In genomic region chr14:30375280-30375892, GRCh38 we compare ENCODE assay signal across 8 cellular contexts.
A peak's percentile ranks its signal among the peaks of the same experiment; 100 is the strongest.
DNase-seq lines count a peak whose midpoint lies in the region; ATAC-seq and TF ChIP-seq lines count a peak whose summit lies in the region.

No MANE protein-coding gene starts in this region.

- no peaks in the 10 kb centered on the region for H3K36me3 Mint-ChIP-seq in activated CD4-positive, alpha-beta memory T cell treated with anti-CD3 and anti-CD28 coated beads, Interleukin-2, amount 10 ng/mL, durations not matched to agents 7 days and 5 days (ENCODE audit: low read depth)
- no peaks in the 10 kb centered on the region for H3K36me3 Mint-ChIP-seq in natural killer cell

- peaks cover 6% of the 10 kb centered on the region for H3K27me3 Mint-ChIP-seq in activated CD4-positive, alpha-beta memory T cell treated with anti-CD3 and anti-CD28 coated beads, Interleukin-2, amount 10 ng/mL, durations not matched to agents 7 days and 5 days
- H3K27me3 Mint-ChIP-seq in natural killer cell (ENCODE audit: low read depth in 2 of 2), result no peaks in the 10 kb centered on the region

- intact Hi-C loops in natural killer cell (cut with micrococcal nuclease), result no loop called here

- H3K4me3 Mint-ChIP-seq in activated CD4-positive, alpha-beta memory T cell treated with anti-CD3 and anti-CD28 coated beads, Interleukin-2, amount 10 ng/mL, durations not matched to agents 7 days and 5 days, result no peak overlapping the region
- H3K4me3 Mint-ChIP-seq in natural killer cell, result no peak overlapping the region

- H3K27ac Mint-ChIP-seq in activated CD4-positive, alpha-beta memory T cell treated with anti-CD3 and anti-CD28 coated beads, Interleukin-2, amount 10 ng/mL, durations not matched to agents 7 days and 5 days, result no peak overlapping the region
- no peak overlapping the region for H3K27ac Mint-ChIP-seq in natural killer cell

- POLR2A ChIA-PET in activated CD4-positive, alpha-beta memory T cell treated with anti-CD3 and anti-CD28 coated beads, Interleukin-2, amount 10 ng/mL, durations not matched to agents 7 days and 5 days (lab: Charles Lee), result no interaction called here

- no peaks in the 10 kb centered on the region for H3K9me3 Mint-ChIP-seq in activated CD4-positive, alpha-beta memory T cell treated with anti-CD3 and anti-CD28 coated beads, Interleukin-2, amount 10 ng/mL, durations not matched to agents 7 days and 5 days
- H3K9me3 Mint-ChIP-seq in natural killer cell, result no peaks in the 10 kb centered on the region

- DNase-seq in CMK (ENCODE audit: low read depth), result peak; percentile 20
- peak; percentile 39 for DNase-seq in GM19240 (ENCODE audit: insufficient read length, low spot score)
- DNase-seq in NCI-H526 (lab: John Stamatoyannopoulos, UW), result peak; percentile 46 to 68
- peak; percentile 66 for DNase-seq in activated CD4-positive, alpha-beta memory T cell treated with anti-CD3 and anti-CD28 coated beads, Interleukin-2, amount 10 ng/mL, durations not matched to agents 7 days and 5 days
- DNase-seq in epidermal melanocyte (ENCODE audit: insufficient read length, low spot score), result peak; percentile 49
- no peak for DNase-seq in natural killer cell
- DNase-seq in substantia nigra (lab: John Stamatoyannopoulos, UW), result peak in 32 of 49 donors; percentile 0 to 60 (median 18)

- peak; percentile 45 for TF ChIP-seq CTCF in natural killer cell (IDR thresholded peaks at IDR 0.05)

- H3K4me1 Mint-ChIP-seq in activated CD4-positive, alpha-beta memory T cell treated with anti-CD3 and anti-CD28 coated beads, Interleukin-2, amount 10 ng/mL, durations not matched to agents 7 days and 5 days, result no peaks in the 10 kb centered on the region
- H3K4me1 Mint-ChIP-seq in natural killer cell, result no peaks in the 10 kb centered on the region

- ATAC-seq in HG03196 (IDR thresholded peaks at IDR 0.05; ENCODE audit: unreplicated experiment) (peak; percentile 67), natural killer cell (peak; percentile 36 to 66 (median 54))

- H3K27ac ChIP-seq in substantia nigra (ENCODE audit: low read depth, low read length, poor library complexity, severe bottlenecking), result no peak overlapping the region

- CTCF ChIA-PET in activated CD4-positive, alpha-beta memory T cell treated with anti-CD3 and anti-CD28 coated beads, Interleukin-2, amount 10 ng/mL, durations not matched to agents 7 days and 5 days (lab: Charles Lee), result interaction anchor here (1.0 to 3.7 kb wide), 6 partner anchors 8 to 145 kb away, joined by 3 to 25 read pairs (median 4); no protein-coding TSS in a partner anchor
